23 cellular contexts compared by ENCODE assay signal in genomic region chr2:86454238-86454637, GRCh38. TPM values are rescaled to one million over a fixed set of nuclear protein-coding genes. Genes with fewer than 3 reads are reported as not detected.
DNase-seq lines count a peak whose midpoint lies in the region; ATAC-seq lines count a peak whose summit lies in the region.
"Had no signal": no experiment of that assay in that cellular context is flagged by ENCODE, and none has a peak within 500 bp of the region (broad histone marks: within the 10 kb centered on the region; RNA-seq: fewer than 3 reads in every experiment).

No MANE protein-coding gene starts in this region.

- intact Hi-C loops in activated CD4-positive, alpha-beta memory T cell treated with anti-CD3 and anti-CD28 coated beads for 36 hours (cut with micrococcal nuclease): no loop called here
- intact Hi-C loops in left colon (cut with DNase I, micrococcal nuclease): no loop called here
- intact Hi-C loops in naive thymus-derived CD4-positive, alpha-beta T cell (cut with micrococcal nuclease): loop anchor here in 1 of 2 donors (5.0 kb wide), 1 partner anchor 33 kb away; no protein-coding TSS in a partner anchor

- H3K9me3 Mint-ChIP-seq in activated CD4-positive, alpha-beta memory T cell treated with anti-CD3 and anti-CD28 coated beads for 36 hours: no peaks in the 10 kb centered on the region
- H3K9me3 Mint-ChIP-seq in activated CD4-positive, alpha-beta memory T cell treated with anti-CD3 and anti-CD28 coated beads, Interleukin-2, amount 10 ng/mL, durations not matched to agents 7 days and 5 days: no peaks in the 10 kb centered on the region
- H3K9me3 Mint-ChIP-seq in naive thymus-derived CD4-positive, alpha-beta T cell: no peaks in the 10 kb centered on the region
- H3K9me3 Mint-ChIP-seq: CD4-positive, CD25-positive, alpha-beta regulatory T cell; immature natural killer cell; naive B cell had no signal

- H3K36me3 ChIP-seq in SJCRH30: peaks cover 80% of the 10 kb centered on the region
- H3K36me3 ChIP-seq in naive thymus-derived CD4-positive, alpha-beta T cell (ENCODE audit: control insufficient read depth in 2 of 3, insufficient read depth in 3 of 3, low read length in 3 of 3): peaks cover 19 to 90% (median 50%) of the 10 kb centered on the region in 3 experiments

- no peak for DNase-seq in activated CD4-positive, alpha-beta memory T cell treated with anti-CD3 and anti-CD28 coated beads for 36 hours
- no peak for DNase-seq in activated CD4-positive, alpha-beta memory T cell treated with anti-CD3 and anti-CD28 coated beads, Interleukin-2, amount 10 ng/mL, durations not matched to agents 7 days and 5 days
- DNase-seq in left colon (no peak), substantia nigra (lab: John Stamatoyannopoulos, UW) (no peak), NCI-H510A (lab: John Stamatoyannopoulos, UW) (no peak), SJCRH30 (no peak)
- DNase-seq in naive thymus-derived CD4-positive, alpha-beta T cell: no peak
- DNase-seq: activated CD4-positive, alpha-beta T cell treated with anti-CD3 and anti-CD28 coated beads for 1 hour; activated gamma-delta T cell treated with Interleukin-2 at 50 U/mL for 16 hours; CD4-positive, CD25-positive, alpha-beta regulatory T cell; cortex of kidney; gastrocnemius medialis; GOT3; immature natural killer cell; left lung; naive B cell; NCI-H1417 treated with DMSO at 0.1 percent for 48 hours; NCI-H82; spleen; T-helper 2 cell; upper lobe of right lung had no signal

- H3K4me3 Mint-ChIP-seq in activated CD4-positive, alpha-beta memory T cell treated with anti-CD3 and anti-CD28 coated beads for 36 hours: no peak overlapping the region
- no peak overlapping the region for H3K4me3 Mint-ChIP-seq in activated CD4-positive, alpha-beta memory T cell treated with anti-CD3 and anti-CD28 coated beads, Interleukin-2, amount 10 ng/mL, durations not matched to agents 7 days and 5 days
- H3K4me3 Mint-ChIP-seq in naive thymus-derived CD4-positive, alpha-beta T cell: no peak overlapping the region
- H3K4me3 Mint-ChIP-seq: CD4-positive, CD25-positive, alpha-beta regulatory T cell; immature natural killer cell; naive B cell had no signal

- no peaks in the 10 kb centered on the region; the same call in 1 of the 2 replicates for H3K4me1 ChIP-seq in SJCRH30
- peaks cover 0 to 3% of the 10 kb centered on the region in 2 donors for H3K4me1 ChIP-seq in naive thymus-derived CD4-positive, alpha-beta T cell (ENCODE audit: control insufficient read depth in 2 of 2, insufficient read depth in 2 of 2, low read length in 2 of 2)

- peaks cover 26% of the 10 kb centered on the region for H3K4me1 Mint-ChIP-seq in activated CD4-positive, alpha-beta memory T cell treated with anti-CD3 and anti-CD28 coated beads for 36 hours (ENCODE audit: low read depth)
- peaks cover 9% of the 10 kb centered on the region for H3K4me1 Mint-ChIP-seq in activated CD4-positive, alpha-beta memory T cell treated with anti-CD3 and anti-CD28 coated beads, Interleukin-2, amount 10 ng/mL, durations not matched to agents 7 days and 5 days
- peaks cover 18 to 58% (median 43%) of the 10 kb centered on the region in 7 donors for H3K4me1 Mint-ChIP-seq in naive thymus-derived CD4-positive, alpha-beta T cell

- peak overlapping the region; percentile 58 for H3K27ac Mint-ChIP-seq in activated CD4-positive, alpha-beta memory T cell treated with anti-CD3 and anti-CD28 coated beads for 36 hours
- no peak overlapping the region for H3K27ac Mint-ChIP-seq in activated CD4-positive, alpha-beta memory T cell treated with anti-CD3 and anti-CD28 coated beads, Interleukin-2, amount 10 ng/mL, durations not matched to agents 7 days and 5 days
- peak overlapping the region in 2 of 9 donors; percentile 48 to 50 for H3K27ac Mint-ChIP-seq in naive thymus-derived CD4-positive, alpha-beta T cell

- no peaks in the 10 kb centered on the region for H3K27me3 Mint-ChIP-seq in activated CD4-positive, alpha-beta memory T cell treated with anti-CD3 and anti-CD28 coated beads for 36 hours
- H3K27me3 Mint-ChIP-seq in activated CD4-positive, alpha-beta memory T cell treated with anti-CD3 and anti-CD28 coated beads, Interleukin-2, amount 10 ng/mL, durations not matched to agents 7 days and 5 days: no peaks in the 10 kb centered on the region
- no peaks in the 10 kb centered on the region for H3K27me3 Mint-ChIP-seq in naive thymus-derived CD4-positive, alpha-beta T cell
- H3K27me3 Mint-ChIP-seq: CD4-positive, CD25-positive, alpha-beta regulatory T cell; naive B cell had no signal

- H3K27ac ChIP-seq in cingulate gyrus (ENCODE audit: low read depth, low read length) (peak overlapping the region; percentile 35), substantia nigra (ENCODE audit: low read depth, low read length, poor library complexity, severe bottlenecking) (peak overlapping the region; percentile 2), SJCRH30 (no peak overlapping the region)
- no peak overlapping the region for H3K27ac ChIP-seq in naive thymus-derived CD4-positive, alpha-beta T cell (ENCODE audit: low read depth, low read length)
- H3K27ac ChIP-seq: 22Rv1, gastrocnemius medialis, left lung, spleen, upper lobe of right lung had no signal

- POLR2A ChIA-PET in activated CD4-positive, alpha-beta memory T cell treated with anti-CD3 and anti-CD28 coated beads for 36 hours (lab: Charles Lee): interaction anchor here (0.6 to 1.7 kb wide), 2 partner anchors 8 to 12 kb away, joined by 4 read pairs; no protein-coding TSS in a partner anchor
- POLR2A ChIA-PET in activated CD4-positive, alpha-beta memory T cell treated with anti-CD3 and anti-CD28 coated beads, Interleukin-2, amount 10 ng/mL, durations not matched to agents 7 days and 5 days (lab: Charles Lee): interaction anchor here (0.6 to 3.7 kb wide), 2 partner anchors 12 to 167 kb away, joined by 3 to 25 read pairs; partner anchors contain the start of gene KDM3A
- POLR2A ChIA-PET in naive thymus-derived CD4-positive, alpha-beta T cell (lab: Charles Lee): interaction anchor here (0.8 to 3.2 kb wide), 2 partner anchors 13 to 14 kb away, joined by 3 to 23 read pairs; partner anchors contain the start of gene KDM3A

- CTCF ChIA-PET in activated CD4-positive, alpha-beta memory T cell treated with anti-CD3 and anti-CD28 coated beads for 36 hours (lab: Charles Lee): no interaction called here
- CTCF ChIA-PET in activated CD4-positive, alpha-beta memory T cell treated with anti-CD3 and anti-CD28 coated beads, Interleukin-2, amount 10 ng/mL, durations not matched to agents 7 days and 5 days (lab: Charles Lee): no interaction called here
- CTCF ChIA-PET in naive thymus-derived CD4-positive, alpha-beta T cell (lab: Charles Lee): interaction anchor here (0.6 kb wide), 1 partner anchor 233 kb away, joined by 3 read pairs; no protein-coding TSS in a partner anchor

- no peaks in the 10 kb centered on the region for H3K27me3 ChIP-seq in SJCRH30
- no peaks in the 10 kb centered on the region for H3K27me3 ChIP-seq in naive thymus-derived CD4-positive, alpha-beta T cell (ENCODE audit: control insufficient read depth in 2 of 2, insufficient read depth in 2 of 2, low read length in 2 of 2)
- H3K27me3 ChIP-seq: gastrocnemius medialis, left lung, spleen, upper lobe of right lung had no signal

- H3K4me3 ChIP-seq in SJCRH30: no peak overlapping the region
- no peak overlapping the region for H3K4me3 ChIP-seq in naive thymus-derived CD4-positive, alpha-beta T cell (ENCODE audit: low read length)
- H3K4me3 ChIP-seq: gastrocnemius medialis, left lung, spleen, upper lobe of right lung had no signal

- peak; percentile 20 for ATAC-seq in left colon
- ATAC-seq in naive thymus-derived CD4-positive, alpha-beta T cell: no peak
- ATAC-seq: gastrocnemius medialis, upper lobe of right lung had no signal

- H3K36me3 Mint-ChIP-seq in activated CD4-positive, alpha-beta memory T cell treated with anti-CD3 and anti-CD28 coated beads for 36 hours: peaks cover 65% of the 10 kb centered on the region
- H3K36me3 Mint-ChIP-seq in activated CD4-positive, alpha-beta memory T cell treated with anti-CD3 and anti-CD28 coated beads, Interleukin-2, amount 10 ng/mL, durations not matched to agents 7 days and 5 days (ENCODE audit: low read depth): peaks cover 87% of the 10 kb centered on the region
- peaks cover 27 to 81% (median 65%) of the 10 kb centered on the region in 5 donors for H3K36me3 Mint-ChIP-seq in naive thymus-derived CD4-positive, alpha-beta T cell

- no peaks in the 10 kb centered on the region for H3K9me3 ChIP-seq in SJCRH30 (replicated peaks)
- H3K9me3 ChIP-seq in naive thymus-derived CD4-positive, alpha-beta T cell (ENCODE audit: control insufficient read depth in 2 of 3, low read length in 3 of 3): no peaks in the 10 kb centered on the region
- H3K9me3 ChIP-seq: gastrocnemius medialis, left lung, spleen, upper lobe of right lung had no signal

RNA-seq across cellular contexts. Expression of gene KDM3A, which starts 13.1 kb away (rescaled TPM):
- total RNA-seq in activated CD4-positive, alpha-beta memory T cell treated with anti-CD3 and anti-CD28 coated beads for 36 hours: 10 to 100 TPM; 55.6 to 64.9 TPM
- total RNA-seq in activated CD4-positive, alpha-beta memory T cell treated with anti-CD3 and anti-CD28 coated beads, Interleukin-2, amount 10 ng/mL, durations not matched to agents 7 days and 5 days: 10 to 100 TPM; 81.9 to 91.8 TPM
- 10 to 100 TPM; 33.0 to 56.6 TPM for total RNA-seq in left colon
- total RNA-seq in SJCRH30 (2014; rRNA removed; shearing (Covaris generic)): 34.8 and 38.7 TPM in 2 replicates
- total RNA-seq in naive thymus-derived CD4-positive, alpha-beta T cell: 100 to 1,000 TPM; 132 to 191 (median 169) TPM
- 10 to 100 TPM; 17.7 to 50.7 TPM for polyA plus RNA-seq in naive thymus-derived CD4-positive, alpha-beta T cell

Comparison
In these comparisons a context has a peak if more than half of its experiments do, and no peak if none do; other contexts are left out.
1. H3K27ac ChIP-seq: peak in cingulate gyrus (single experiment) and substantia nigra (single experiment); none in SJCRH30 (single experiment) and naive thymus-derived CD4-positive, alpha-beta T cell (single experiment).